Comparison of ENCODE assay signal across 8 cellular contexts in genomic region chr7:42984137-42984536, GRCh38.
"Had no signal": no experiment of that assay in that cellular context is flagged by ENCODE, and none has a peak within 500 bp of the region (broad histone marks: within the 10 kb centered on the region; RNA-seq: fewer than 3 reads in every experiment).

No MANE protein-coding gene starts in this region.

- DNase-seq: IMR-90, KBM-7, KG1 had no signal

- H3K4me2 ChIP-seq: KMS-11 had no signal

- H3K36me3 Mint-ChIP-seq: IgD-negative memory B cell had no signal

- H3K27ac Mint-ChIP-seq: IgD-negative memory B cell had no signal

- H3K4me3 Mint-ChIP-seq: IgD-negative memory B cell had no signal

- FAIRE-seq: HepG2, HTR-8/SVneo had no signal

- ATAC-seq: HepG2 had no signal

- H3K4me1 Mint-ChIP-seq: IgD-negative memory B cell had no signal

- H3K9ac ChIP-seq: KMS-11 had no signal

- H3K27ac ChIP-seq: HL-60, KMS-11 had no signal
